In the genomic region with DNA sequence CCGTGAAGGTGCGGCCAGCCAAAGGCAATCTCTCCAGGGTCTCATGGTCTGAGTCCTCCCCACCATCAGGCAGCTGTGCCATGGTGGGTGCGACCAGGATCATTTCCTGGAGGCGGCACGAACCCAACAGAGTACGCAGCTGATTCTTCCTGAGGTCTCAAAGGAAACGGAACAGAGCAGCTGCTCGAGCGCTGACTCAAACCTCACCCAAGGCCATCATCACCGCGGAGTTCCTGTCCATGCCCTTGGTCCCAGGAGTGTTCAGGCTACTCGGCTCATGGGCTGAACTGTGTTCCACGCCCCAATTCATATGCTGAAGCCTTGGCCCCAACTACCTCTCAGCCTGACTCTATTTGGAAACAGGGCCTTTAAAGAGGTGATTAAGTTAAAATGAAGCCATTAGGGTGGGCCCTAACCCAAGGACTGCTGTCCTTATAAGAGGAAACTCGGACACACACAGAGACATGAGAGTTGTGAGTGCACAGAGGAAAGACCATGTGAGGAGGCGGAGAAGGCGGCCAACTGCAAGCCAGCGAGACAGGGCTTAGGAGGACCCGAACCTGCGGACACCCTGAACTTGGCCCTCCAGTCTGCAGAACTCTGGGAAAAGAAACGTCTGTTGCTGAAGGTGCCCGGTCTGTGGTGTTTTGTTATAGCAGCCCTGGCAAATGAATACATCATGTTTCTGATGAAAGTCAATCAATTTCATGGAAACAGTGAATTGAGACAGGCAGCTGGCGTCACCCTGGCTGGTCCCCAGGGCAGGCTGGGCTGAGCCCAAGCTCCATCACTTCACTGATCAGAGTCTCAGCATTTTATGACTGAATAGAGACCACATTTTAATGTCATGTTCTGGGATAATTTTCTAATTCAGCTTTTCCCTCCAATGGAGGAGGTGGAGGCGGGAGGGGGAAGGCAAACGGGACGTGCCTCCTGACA, we compare ENCODE assay signal across 7 cellular contexts. TPM values are rescaled to one million over a fixed set of nuclear protein-coding genes. Genes with fewer than 3 reads are reported as not detected.
DNase-seq lines count a peak whose midpoint lies in the region; ATAC-seq, FAIRE-seq and TF ChIP-seq lines count a peak whose summit lies in the region.

No MANE protein-coding gene starts in this region.

- H3K9me3 ChIP-seq in GM23248 (ENCODE audit: low read depth), result no peaks in the 10 kb centered on the region
- no peaks in the 10 kb centered on the region for H3K9me3 ChIP-seq in WERI-Rb-1 (ENCODE audit: severe bottlenecking)
- no peaks in the 10 kb centered on the region for H3K9me3 ChIP-seq in HepG2 (ENCODE audit: low read length)

- ATAC-seq in HepG2, result peak; percentile 57
- no peak for ATAC-seq in HG02970 (IDR thresholded peaks at IDR 0.05; ENCODE audit: low FRiP score, unreplicated experiment)
- no peak for ATAC-seq in GM21367 (IDR thresholded peaks at IDR 0.05; ENCODE audit: unreplicated experiment)

- H3K4me3 Mint-ChIP-seq in type B pancreatic cell, result no peak overlapping the region

- intact Hi-C loops in HepG2 (cut with micrococcal nuclease; ENCODE audit: unreplicated experiment), result no loop called here

- no peak for TF ChIP-seq POLR2A in HepG2 (IDR thresholded peaks at IDR 0.05; ENCODE audit: insufficient read depth in 1 of 2, low read depth in 2 of 2, low read length in 2 of 2)

- H3K27ac ChIP-seq in GM23248 (peak overlapping the region; percentile 98), WERI-Rb-1 (peak overlapping the region; percentile 69), HepG2 (ENCODE audit: extremely low read length, insufficient read depth, low read length) (peak overlapping the region; percentile 46)

- CTCF ChIA-PET in HepG2 (lab: Yijun Ruan, JAX; ENCODE audit: low intra/inter-chr PET ratio, low total read pairs), result no interaction called here

- FAIRE-seq in HepG2 (lab: Jason Lieb, UNC), result no peak

- no TSS peak for BruUV-seq in HepG2 (replicated peaks; lab: Mats Ljungman, UMichigan)

- H3K27me3 ChIP-seq in GM23248 (replicated peaks; ENCODE audit: insufficient read depth) (no peaks in the 10 kb centered on the region), WERI-Rb-1 (ENCODE audit: insufficient read depth, low read depth, severe bottlenecking) (no peaks in the 10 kb centered on the region), HepG2 (ENCODE audit: control insufficient read depth in 1 of 2, insufficient read depth in 2 of 2, low read length in 2 of 2) (no peaks in the 10 kb centered on the region)

- H3K9ac ChIP-seq in GM23248 (peak overlapping the region; percentile 59), HepG2 (ENCODE audit: insufficient read depth, low read depth, low read length) (no peak overlapping the region)

- no peaks in the 10 kb centered on the region for H3K27me3 Mint-ChIP-seq in type B pancreatic cell

- peak overlapping the region; percentile 25 for H3K4me2 ChIP-seq in GM23248 (ENCODE audit: unreplicated experiment)
- peak overlapping the region; percentile 24; the same call in 1 of the 2 replicates for H3K4me2 ChIP-seq in HepG2 (ENCODE audit: low read depth, low read length)

- TF ChIP-seq RAD21 in HepG2 (CRISPR knock-in tag; IDR thresholded peaks at IDR 0.05), result no peak

- H3K4me1 ChIP-seq in GM23248 (ENCODE audit: insufficient read depth), result peaks cover 92% of the 10 kb centered on the region
- peaks cover 91% of the 10 kb centered on the region for H3K4me1 ChIP-seq in HepG2 (ENCODE audit: insufficient read depth, low read length)

- peaks cover 42% of the 10 kb centered on the region for H3K4me1 Mint-ChIP-seq in type B pancreatic cell (ENCODE audit: unreplicated experiment)

- peak overlapping the region; percentile 59 for H3K27ac Mint-ChIP-seq in type B pancreatic cell

- H3K79me2 ChIP-seq in GM23248 (ENCODE audit: insufficient read depth), result peaks cover 99% of the 10 kb centered on the region
- H3K79me2 ChIP-seq in HepG2 (ENCODE audit: insufficient read depth, low read length), result peaks cover 12% of the 10 kb centered on the region

- H3K9me3 Mint-ChIP-seq in type B pancreatic cell, result no peaks in the 10 kb centered on the region

- DNase-seq in GM23248, result peak; percentile 84
- no peak for DNase-seq in WERI-Rb-1
- peak; percentile 66 for DNase-seq in HepG2 (ENCODE audit: low spot score)
- no peak for DNase-seq in type B pancreatic cell (ENCODE audit: extremely low spot score, unreplicated experiment)
- no peak for DNase-seq in amniotic stem cell (lab: John Stamatoyannopoulos, UW)

- peaks cover 63% of the 10 kb centered on the region for H3F3A ChIP-seq in GM23248 (ENCODE audit: insufficient read depth)

- H3K4me3 ChIP-seq in GM23248, result no peak overlapping the region
- no peak overlapping the region for H3K4me3 ChIP-seq in WERI-Rb-1 (ENCODE audit: low read depth, low read length)
- no peak overlapping the region for H3K4me3 ChIP-seq in HepG2 (replicated peaks in 1 of 3; ENCODE audit: insufficient read depth in 1 of 3, low read depth in 2 of 3, low read length in 3 of 3)

- no peaks in the 10 kb centered on the region for H4K20me1 ChIP-seq in GM23248 (ENCODE audit: insufficient read depth)
- H4K20me1 ChIP-seq in HepG2 (ENCODE audit: insufficient read depth, low read length), result peaks cover 3% of the 10 kb centered on the region; the same call in 1 of the 2 replicates

- TF ChIP-seq CTCF in WERI-Rb-1 (IDR thresholded peaks at IDR 0.05; ENCODE audit: low read depth, low read length), result no peak
- TF ChIP-seq CTCF in HepG2 (CRISPR knock-in tag; IDR thresholded peaks at IDR 0.05), result no peak
- TF ChIP-seq CTCF in type B pancreatic cell (conservative IDR thresholded peaks at IDR 0.05), result no peak

- no peaks in the 10 kb centered on the region for H3K9me2 ChIP-seq in GM23248 (ENCODE audit: insufficient read depth)

- in situ Hi-C loops in GM23248 (cut with MboI), result no loop called here
- in situ Hi-C loops in HepG2 (cut with HindIII; ENCODE audit: extremely low pct_ligation_motif_present, low pct_unique_long_range_greater_than_20kb), result no loop called here

- H2AFZ ChIP-seq in GM23248, result no peak overlapping the region
- H2AFZ ChIP-seq in HepG2 (ENCODE audit: low read length), result no peak overlapping the region

- TF ChIP-seq EP300 in HepG2 (IDR thresholded peaks at IDR 0.05; ENCODE audit: low read depth in 2 of 2, low read length in 2 of 2), result no peak
- peak; percentile 52; the same call in 1 of the 2 replicates for TF ChIP-seq EP300 in HepG2 (CRISPR knock-in tag; IDR thresholded peaks at IDR 0.05; ENCODE audit: borderline replicate concordance)

- H3K36me3 ChIP-seq in GM23248 (ENCODE audit: low read depth), result no peaks in the 10 kb centered on the region
- no peaks in the 10 kb centered on the region; the same call in none of the 2 replicates for H3K36me3 ChIP-seq in WERI-Rb-1
- H3K36me3 ChIP-seq in HepG2 (replicated peaks in 1 of 2; ENCODE audit: control insufficient read depth in 1 of 2, insufficient read depth in 2 of 2, low read length in 2 of 2), result no peaks in the 10 kb centered on the region

- POLR2A ChIA-PET in HepG2 (lab: Yijun Ruan, JAX), result interaction anchor here (0.7 to 1.2 kb wide), 7 partner anchors 11 to 36 kb away, joined by 3 to 5 read pairs (median 3); partner anchors contain the start of gene MXRA7

- H3K36me3 Mint-ChIP-seq in type B pancreatic cell, result no peaks in the 10 kb centered on the region

- 42 to 48% methylated on average over 25 of the region's 25 CpGs for WGBS in GM23248 (ENCODE audit: low coverage in 1 of 2, low lambda C conversion rate in 2 of 2, missing lambda C conversion rate in 2 of 2), 2 experiments
- 63% methylated on average over 24 of the region's 25 CpGs for WGBS in HepG2 (ENCODE audit: low lambda C conversion rate)

RNA-seq across cellular contexts. Expression of gene MXRA7, which starts 13.7 kb away (rescaled TPM):
- total RNA-seq in GM23248 (2014; rRNA removed; shearing (Covaris generic)), result 483 and 625 TPM in 2 replicates
- 46.8 and 48.0 TPM in 2 replicates for polyA plus RNA-seq in GM23248 (2016; fragmentation: Nextera tagmentation; extraction: Ambion mirVana)
- total RNA-seq in HepG2 (2016; rRNA removed; fragmentation: Illumina TruSeq; extraction: Trizol), result 28.0 and 44.8 TPM in 2 replicates
- total RNA-seq in HepG2 (2016; cell fraction: cytosol; rRNA removed; fragmentation: Illumina TruSeq; extraction: Trizol; ENCODE audit: low read depth), result 22.8 and 24.5 TPM in 2 replicates
- total RNA-seq in HepG2 (2016; cell fraction: insoluble cytoplasmic fraction; rRNA removed; fragmentation: Illumina TruSeq; extraction: Trizol), result 30.0 and 44.9 TPM in 2 replicates
- total RNA-seq in HepG2 (2016; cell fraction: membrane; rRNA removed; fragmentation: Illumina TruSeq; extraction: Trizol), result 51.0 and 58.7 TPM in 2 replicates
- 30.0 and 37.9 TPM in 2 replicates for total RNA-seq in HepG2 (2016; cell fraction: nucleus; rRNA removed; fragmentation: Illumina TruSeq; extraction: Trizol)
- polyA plus RNA-seq in HepG2 (2011; rRNA removed), result 112 and 139 TPM in 2 replicates
- 75.0 and 131 TPM in 2 replicates for polyA plus RNA-seq in HepG2 (2011; cell fraction: cytosol; rRNA removed)
- polyA plus RNA-seq in HepG2 (2011; cell fraction: nucleus; rRNA removed), result 36.3 and 45.0 TPM in 2 replicates
- 131 and 138 TPM in 2 replicates for polyA plus RNA-seq in HepG2 (2012)
- 36.6 and 41.1 TPM in 2 replicates for polyA plus RNA-seq in HepG2 (2016; cell fraction: cytosol; fragmentation: Illumina TruSeq; extraction: Trizol; ENCODE audit: low read depth)
- 37.7 and 42.0 TPM in 2 replicates for polyA plus RNA-seq in HepG2 (2016; cell fraction: insoluble cytoplasmic fraction; fragmentation: Illumina TruSeq; extraction: Trizol; ENCODE audit: low read depth)
- 56.2 and 59.4 TPM in 2 replicates for polyA plus RNA-seq in HepG2 (2016; cell fraction: membrane; fragmentation: Illumina TruSeq; extraction: Trizol; ENCODE audit: low read depth)
- 59.5 and 60.5 TPM in 2 replicates for polyA plus RNA-seq in HepG2 (2016; cell fraction: nucleus; fragmentation: Illumina TruSeq; extraction: Trizol; ENCODE audit: insufficient read depth, low read depth)
- polyA minus RNA-seq in HepG2 (2011; rRNA and poly(A)+ RNA removed; ENCODE audit: low replicate concordance), result 21.9 and 76.0 TPM in 2 replicates
- polyA minus RNA-seq in HepG2 (2011; cell fraction: cytosol; rRNA and poly(A)+ RNA removed), result 38.4 and 70.8 TPM in 2 replicates
- polyA minus RNA-seq in HepG2 (2011; cell fraction: nucleus; rRNA and poly(A)+ RNA removed), result 18.8 and 29.5 TPM in 2 replicates
- total RNA-seq in type B pancreatic cell (ENCODE audit: low replicate concordance), result 43.4 and 75.0 TPM in 2 replicates

RNA-seq across cellular contexts. Expression of gene JMJD6, which starts 29.4 kb away (rescaled TPM):
- total RNA-seq in GM23248 (2014; rRNA removed; shearing (Covaris generic)), result 19.0 and 33.3 TPM in 2 replicates
- polyA plus RNA-seq in GM23248 (2016; fragmentation: Nextera tagmentation; extraction: Ambion mirVana), result 40.0 and 41.5 TPM in 2 replicates
- total RNA-seq in HepG2 (2016; rRNA removed; fragmentation: Illumina TruSeq; extraction: Trizol), result 41.0 and 49.1 TPM in 2 replicates
- total RNA-seq in HepG2 (2016; cell fraction: cytosol; rRNA removed; fragmentation: Illumina TruSeq; extraction: Trizol; ENCODE audit: low read depth), result 9.7 and 10.0 TPM in 2 replicates
- 41.7 and 48.0 TPM in 2 replicates for total RNA-seq in HepG2 (2016; cell fraction: insoluble cytoplasmic fraction; rRNA removed; fragmentation: Illumina TruSeq; extraction: Trizol)
- 15.3 and 17.9 TPM in 2 replicates for total RNA-seq in HepG2 (2016; cell fraction: membrane; rRNA removed; fragmentation: Illumina TruSeq; extraction: Trizol)
- total RNA-seq in HepG2 (2016; cell fraction: nucleus; rRNA removed; fragmentation: Illumina TruSeq; extraction: Trizol), result 24.8 and 26.0 TPM in 2 replicates
- 33.6 and 36.0 TPM in 2 replicates for polyA plus RNA-seq in HepG2 (2011; rRNA removed)
- polyA plus RNA-seq in HepG2 (2011; cell fraction: cytosol; rRNA removed), result 25.2 and 31.5 TPM in 2 replicates
- polyA plus RNA-seq in HepG2 (2011; cell fraction: nucleus; rRNA removed), result 43.8 and 48.7 TPM in 2 replicates
- 37.4 and 57.9 TPM in 2 replicates for polyA plus RNA-seq in HepG2 (2012)
- 7.4 and 7.7 TPM in 2 replicates for polyA plus RNA-seq in HepG2 (2016; cell fraction: cytosol; fragmentation: Illumina TruSeq; extraction: Trizol; ENCODE audit: low read depth)
- polyA plus RNA-seq in HepG2 (2016; cell fraction: insoluble cytoplasmic fraction; fragmentation: Illumina TruSeq; extraction: Trizol; ENCODE audit: low read depth), result 47.9 and 48.6 TPM in 2 replicates
- 11.8 and 11.9 TPM in 2 replicates for polyA plus RNA-seq in HepG2 (2016; cell fraction: membrane; fragmentation: Illumina TruSeq; extraction: Trizol; ENCODE audit: low read depth)
- 37.6 and 45.3 TPM in 2 replicates for polyA plus RNA-seq in HepG2 (2016; cell fraction: nucleus; fragmentation: Illumina TruSeq; extraction: Trizol; ENCODE audit: insufficient read depth, low read depth)
- polyA minus RNA-seq in HepG2 (2011; rRNA and poly(A)+ RNA removed; ENCODE audit: low replicate concordance), result 14.9 and 21.3 TPM in 2 replicates
- polyA minus RNA-seq in HepG2 (2011; cell fraction: cytosol; rRNA and poly(A)+ RNA removed), result 13.4 and 16.7 TPM in 2 replicates
- polyA minus RNA-seq in HepG2 (2011; cell fraction: nucleus; rRNA and poly(A)+ RNA removed), result 10.3 and 15.4 TPM in 2 replicates
- 23.6 and 35.4 TPM in 2 replicates for total RNA-seq in type B pancreatic cell (ENCODE audit: low replicate concordance)

RNA-seq across cellular contexts. Expression of gene METTL23, which starts 29.6 kb away (rescaled TPM):
- 22.5 and 35.6 TPM in 2 replicates for total RNA-seq in GM23248 (2014; rRNA removed; shearing (Covaris generic))
- 49.9 and 54.8 TPM in 2 replicates for polyA plus RNA-seq in GM23248 (2016; fragmentation: Nextera tagmentation; extraction: Ambion mirVana)
- 39.7 and 39.9 TPM in 2 replicates for total RNA-seq in HepG2 (2016; rRNA removed; fragmentation: Illumina TruSeq; extraction: Trizol)
- 13.8 and 15.1 TPM in 2 replicates for total RNA-seq in HepG2 (2016; cell fraction: cytosol; rRNA removed; fragmentation: Illumina TruSeq; extraction: Trizol; ENCODE audit: low read depth)
- total RNA-seq in HepG2 (2016; cell fraction: insoluble cytoplasmic fraction; rRNA removed; fragmentation: Illumina TruSeq; extraction: Trizol), result 40.1 and 40.8 TPM in 2 replicates
- total RNA-seq in HepG2 (2016; cell fraction: membrane; rRNA removed; fragmentation: Illumina TruSeq; extraction: Trizol), result 23.4 and 26.9 TPM in 2 replicates
- total RNA-seq in HepG2 (2016; cell fraction: nucleus; rRNA removed; fragmentation: Illumina TruSeq; extraction: Trizol), result 28.8 and 32.4 TPM in 2 replicates
- 85.4 and 104 TPM in 2 replicates for polyA plus RNA-seq in HepG2 (2011; rRNA removed)
- 54.2 and 65.9 TPM in 2 replicates for polyA plus RNA-seq in HepG2 (2011; cell fraction: cytosol; rRNA removed)
- 68.9 and 70.3 TPM in 2 replicates for polyA plus RNA-seq in HepG2 (2011; cell fraction: nucleus; rRNA removed)
- 49.3 and 49.6 TPM in 2 replicates for polyA plus RNA-seq in HepG2 (2012)
- polyA plus RNA-seq in HepG2 (2016; cell fraction: cytosol; fragmentation: Illumina TruSeq; extraction: Trizol; ENCODE audit: low read depth), result 16.6 and 18.6 TPM in 2 replicates
- 45.5 and 51.2 TPM in 2 replicates for polyA plus RNA-seq in HepG2 (2016; cell fraction: insoluble cytoplasmic fraction; fragmentation: Illumina TruSeq; extraction: Trizol; ENCODE audit: low read depth)
- 22.2 and 23.6 TPM in 2 replicates for polyA plus RNA-seq in HepG2 (2016; cell fraction: membrane; fragmentation: Illumina TruSeq; extraction: Trizol; ENCODE audit: low read depth)
- 60.8 and 67.8 TPM in 2 replicates for polyA plus RNA-seq in HepG2 (2016; cell fraction: nucleus; fragmentation: Illumina TruSeq; extraction: Trizol; ENCODE audit: insufficient read depth, low read depth)
- 23.4 and 37.2 TPM in 2 replicates for polyA minus RNA-seq in HepG2 (2011; rRNA and poly(A)+ RNA removed; ENCODE audit: low replicate concordance)
- polyA minus RNA-seq in HepG2 (2011; cell fraction: cytosol; rRNA and poly(A)+ RNA removed), result 17.2 and 17.6 TPM in 2 replicates
- 17.6 and 22.6 TPM in 2 replicates for polyA minus RNA-seq in HepG2 (2011; cell fraction: nucleus; rRNA and poly(A)+ RNA removed)
- total RNA-seq in type B pancreatic cell (ENCODE audit: low replicate concordance), result 27.5 and 28.2 TPM in 2 replicates

RNA-seq across cellular contexts. Expression of gene SRSF2, which starts 40.1 kb away (rescaled TPM):
- total RNA-seq in GM23248 (2014; rRNA removed; shearing (Covaris generic)), result 147 and 165 TPM in 2 replicates
- polyA plus RNA-seq in GM23248 (2016; fragmentation: Nextera tagmentation; extraction: Ambion mirVana), result 116 and 123 TPM in 2 replicates
- 249 and 319 TPM in 2 replicates for total RNA-seq in HepG2 (2016; rRNA removed; fragmentation: Illumina TruSeq; extraction: Trizol)
- total RNA-seq in HepG2 (2016; cell fraction: cytosol; rRNA removed; fragmentation: Illumina TruSeq; extraction: Trizol; ENCODE audit: low read depth), result 103 and 114 TPM in 2 replicates
- total RNA-seq in HepG2 (2016; cell fraction: insoluble cytoplasmic fraction; rRNA removed; fragmentation: Illumina TruSeq; extraction: Trizol), result 260 and 312 TPM in 2 replicates
- total RNA-seq in HepG2 (2016; cell fraction: membrane; rRNA removed; fragmentation: Illumina TruSeq; extraction: Trizol), result 135 and 140 TPM in 2 replicates
- 349 and 418 TPM in 2 replicates for total RNA-seq in HepG2 (2016; cell fraction: nucleus; rRNA removed; fragmentation: Illumina TruSeq; extraction: Trizol)
- polyA plus RNA-seq in HepG2 (2011; rRNA removed), result 306 and 308 TPM in 2 replicates
- 103 and 169 TPM in 2 replicates for polyA plus RNA-seq in HepG2 (2011; cell fraction: cytosol; rRNA removed)
- polyA plus RNA-seq in HepG2 (2011; cell fraction: nucleus; rRNA removed), result 1,720 and 2,373 TPM in 2 replicates
- 214 and 282 TPM in 2 replicates for polyA plus RNA-seq in HepG2 (2012)
- polyA plus RNA-seq in HepG2 (2016; cell fraction: cytosol; fragmentation: Illumina TruSeq; extraction: Trizol; ENCODE audit: low read depth), result 77.5 and 85.0 TPM in 2 replicates
- 376 and 395 TPM in 2 replicates for polyA plus RNA-seq in HepG2 (2016; cell fraction: insoluble cytoplasmic fraction; fragmentation: Illumina TruSeq; extraction: Trizol; ENCODE audit: low read depth)
- polyA plus RNA-seq in HepG2 (2016; cell fraction: membrane; fragmentation: Illumina TruSeq; extraction: Trizol; ENCODE audit: low read depth), result 116 and 123 TPM in 2 replicates
- polyA plus RNA-seq in HepG2 (2016; cell fraction: nucleus; fragmentation: Illumina TruSeq; extraction: Trizol; ENCODE audit: insufficient read depth, low read depth), result 776 and 819 TPM in 2 replicates
- 243 and 377 TPM in 2 replicates for polyA minus RNA-seq in HepG2 (2011; rRNA and poly(A)+ RNA removed; ENCODE audit: low replicate concordance)
- polyA minus RNA-seq in HepG2 (2011; cell fraction: cytosol; rRNA and poly(A)+ RNA removed), result 59.7 and 82.4 TPM in 2 replicates
- 526 and 551 TPM in 2 replicates for polyA minus RNA-seq in HepG2 (2011; cell fraction: nucleus; rRNA and poly(A)+ RNA removed)
- total RNA-seq in type B pancreatic cell (ENCODE audit: low replicate concordance), result 198 and 273 TPM in 2 replicates

RNA-seq across cellular contexts. Expression of gene MFSD11, which starts 40.9 kb away (rescaled TPM):
- total RNA-seq in GM23248 (2014; rRNA removed; shearing (Covaris generic)), result 29.8 and 30.6 TPM in 2 replicates
- 24.2 TPM in 2 replicates for polyA plus RNA-seq in GM23248 (2016; fragmentation: Nextera tagmentation; extraction: Ambion mirVana)
- 19.4 and 36.3 TPM in 2 replicates for total RNA-seq in HepG2 (2016; rRNA removed; fragmentation: Illumina TruSeq; extraction: Trizol)
- 19.7 and 21.0 TPM in 2 replicates for total RNA-seq in HepG2 (2016; cell fraction: cytosol; rRNA removed; fragmentation: Illumina TruSeq; extraction: Trizol; ENCODE audit: low read depth)
- 17.3 and 35.0 TPM in 2 replicates for total RNA-seq in HepG2 (2016; cell fraction: insoluble cytoplasmic fraction; rRNA removed; fragmentation: Illumina TruSeq; extraction: Trizol)
- total RNA-seq in HepG2 (2016; cell fraction: membrane; rRNA removed; fragmentation: Illumina TruSeq; extraction: Trizol), result 17.5 and 20.2 TPM in 2 replicates
- total RNA-seq in HepG2 (2016; cell fraction: nucleus; rRNA removed; fragmentation: Illumina TruSeq; extraction: Trizol), result 39.1 and 44.6 TPM in 2 replicates
- 25.2 and 26.1 TPM in 2 replicates for polyA plus RNA-seq in HepG2 (2011; rRNA removed)
- 11.6 and 16.0 TPM in 2 replicates for polyA plus RNA-seq in HepG2 (2011; cell fraction: cytosol; rRNA removed)
- 59.2 and 64.8 TPM in 2 replicates for polyA plus RNA-seq in HepG2 (2011; cell fraction: nucleus; rRNA removed)
- 20.4 and 24.1 TPM in 2 replicates for polyA plus RNA-seq in HepG2 (2012)
- polyA plus RNA-seq in HepG2 (2016; cell fraction: cytosol; fragmentation: Illumina TruSeq; extraction: Trizol; ENCODE audit: low read depth), result 5.8 and 6.2 TPM in 2 replicates
- 13.0 and 15.6 TPM in 2 replicates for polyA plus RNA-seq in HepG2 (2016; cell fraction: insoluble cytoplasmic fraction; fragmentation: Illumina TruSeq; extraction: Trizol; ENCODE audit: low read depth)
- polyA plus RNA-seq in HepG2 (2016; cell fraction: membrane; fragmentation: Illumina TruSeq; extraction: Trizol; ENCODE audit: low read depth), result 9.2 and 11.8 TPM in 2 replicates
- 60.1 and 68.2 TPM in 2 replicates for polyA plus RNA-seq in HepG2 (2016; cell fraction: nucleus; fragmentation: Illumina TruSeq; extraction: Trizol; ENCODE audit: insufficient read depth, low read depth)
- 33.4 and 39.8 TPM in 2 replicates for polyA minus RNA-seq in HepG2 (2011; rRNA and poly(A)+ RNA removed; ENCODE audit: low replicate concordance)
- polyA minus RNA-seq in HepG2 (2011; cell fraction: cytosol; rRNA and poly(A)+ RNA removed), result 12.8 and 16.1 TPM in 2 replicates
- 36.3 and 51.1 TPM in 2 replicates for polyA minus RNA-seq in HepG2 (2011; cell fraction: nucleus; rRNA and poly(A)+ RNA removed)
- 29.0 and 33.9 TPM in 2 replicates for total RNA-seq in type B pancreatic cell (ENCODE audit: low replicate concordance)

Comparison
In these comparisons a context has a peak if more than half of its experiments do, and no peak if none do; other contexts are left out.
1. DNase-seq: peak in GM23248 (single experiment) and HepG2 (single experiment); none in WERI-Rb-1 (single experiment), type B pancreatic cell (single experiment) and amniotic stem cell (single experiment).
2. H3K27ac ChIP-seq: peak in every context shown above with its lines; median percentile 98 in GM23248; 69 in WERI-Rb-1; 46 in HepG2.